In genomic region chr4:189917161-189917891, GRCh38 we compare ENCODE assay signal across 24 cellular contexts.
"Had no signal": no experiment of that assay in that cellular context is flagged by ENCODE, and none has a peak within 500 bp of the region (broad histone marks: within the 10 kb centered on the region; RNA-seq: fewer than 3 reads in every experiment).

No MANE protein-coding gene starts in this region.

- H3K4me3 ChIP-seq: colonic mucosa, coronary artery, dorsolateral prefrontal cortex, esophagus muscularis mucosa, esophagus squamous epithelium, gastrocnemius medialis, gastroesophageal sphincter, heart left ventricle, heart right ventricle had no signal

- H3K4me1 Mint-ChIP-seq: endodermal cell had no signal

- H3K36me3 ChIP-seq: colonic mucosa, gastrocnemius medialis, heart left ventricle, heart right ventricle had no signal

- DNase-seq: colonic mucosa; cortex of kidney; dermis blood vessel endothelial cell; dorsolateral prefrontal cortex; effector CD4-positive, alpha-beta T cell; effector CD8-positive, alpha-beta T cell; effector memory CD4-positive, alpha-beta T cell; effector memory CD8-positive, alpha-beta T cell; endodermal cell; erythroblast; esophagus squamous epithelium; foreskin fibroblast; foreskin keratinocyte; foreskin melanocyte; gastrocnemius medialis; glutamatergic neuron; head of caudate nucleus; heart right ventricle had no signal

- H3K9me3 ChIP-seq: colonic mucosa had no signal

- H3K27ac ChIP-seq: colonic mucosa, coronary artery, dorsolateral prefrontal cortex, epithelial cell of prostate, esophagus muscularis mucosa, esophagus squamous epithelium, foreskin keratinocyte, gastrocnemius medialis, gastroesophageal sphincter, heart left ventricle, heart right ventricle had no signal

- H3K4me1 ChIP-seq: colonic mucosa, esophagus muscularis mucosa, esophagus squamous epithelium, foreskin keratinocyte, gastrocnemius medialis, gastroesophageal sphincter, heart left ventricle, heart right ventricle had no signal

- H3K27me3 Mint-ChIP-seq: dendritic cell treated with granulocyte-macrophage colony-stimulating factor and Interleukin-4, amounts not matched to agents 40 ng/mL and 50 ng/mL, for 4 days; effector memory CD8-positive, alpha-beta T cell had no signal

- H3K27me3 ChIP-seq: colonic mucosa, dorsolateral prefrontal cortex, esophagus muscularis mucosa, esophagus squamous epithelium, foreskin keratinocyte, gastrocnemius medialis, gastroesophageal sphincter, heart left ventricle, heart right ventricle had no signal

- H3K27ac Mint-ChIP-seq: dendritic cell treated with granulocyte-macrophage colony-stimulating factor and Interleukin-4, amounts not matched to agents 40 ng/mL and 50 ng/mL, for 4 days; effector memory CD8-positive, alpha-beta T cell; endodermal cell had no signal

- H3K4me3 Mint-ChIP-seq: dendritic cell treated with granulocyte-macrophage colony-stimulating factor and Interleukin-4, amounts not matched to agents 40 ng/mL and 50 ng/mL, for 4 days; effector memory CD8-positive, alpha-beta T cell; endodermal cell had no signal
